Comparison of ENCODE assay signal across 14 cellular contexts in the genomic region with DNA sequence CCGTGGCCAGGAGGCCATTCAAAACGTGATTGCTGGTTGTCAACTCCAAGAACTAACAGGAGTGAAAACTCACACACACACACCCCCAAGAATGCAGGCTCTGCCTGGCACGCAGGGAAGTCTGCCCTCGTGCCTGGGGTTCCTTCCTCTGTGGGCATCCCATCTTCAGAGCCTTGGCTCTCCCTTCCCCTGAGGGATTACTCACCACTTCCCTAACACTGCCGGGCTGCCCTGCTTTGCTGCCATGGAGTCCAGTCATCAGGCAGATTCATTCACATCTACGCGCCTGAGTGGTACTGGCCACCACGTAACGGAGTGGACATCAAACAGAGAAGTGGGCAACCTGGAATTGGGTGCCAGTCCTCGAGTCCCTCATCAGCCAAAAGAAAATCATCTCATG.
DNase-seq lines count a peak whose midpoint lies in the region; ATAC-seq and TF ChIP-seq lines count a peak whose summit lies in the region.
"Had no signal": no experiment of that assay in that cellular context is flagged by ENCODE, and none has a peak within 500 bp of the region (broad histone marks: within the 10 kb centered on the region; RNA-seq: fewer than 3 reads in every experiment).

No MANE protein-coding gene starts in this region.

- no TSS peak for BruUV-seq in A673 (replicated peaks; lab: Mats Ljungman, UMichigan)

- no peak for TF ChIP-seq POLR2A in upper lobe of left lung (IDR thresholded peaks at IDR 0.05)

- H3K9me3 ChIP-seq in A673 (ENCODE audit: low read depth, low read length, poor library complexity, severe bottlenecking) = no peaks in the 10 kb centered on the region
- H3K9me3 ChIP-seq in upper lobe of left lung = no peaks in the 10 kb centered on the region
- H3K9me3 ChIP-seq in right cardiac atrium (ENCODE audit: control insufficient read depth, low read length) = no peaks in the 10 kb centered on the region
- H3K9me3 ChIP-seq: gastroesophageal sphincter, neutrophil, sigmoid colon had no signal

- H3K4me3 ChIP-seq in A673 (ENCODE audit: low read depth, low read length, poor library complexity, severe bottlenecking) = no peak overlapping the region
- H3K4me3 ChIP-seq in epithelial cell of esophagus (ENCODE audit: low read length) = no peak overlapping the region
- no peak overlapping the region for H3K4me3 ChIP-seq in upper lobe of left lung
- H3K4me3 ChIP-seq in right cardiac atrium (ENCODE audit: low read length) = no peak overlapping the region

- intact Hi-C loops in A673 (cut with micrococcal nuclease; ENCODE audit: unreplicated experiment) = loop anchor here (1.0 to 5.0 kb wide), 2 partner anchors 151 to 578 kb away; no protein-coding TSS in a partner anchor
- intact Hi-C loops in left colon (cut with DNase I, micrococcal nuclease) = no loop called here
- intact Hi-C loops in right cardiac atrium (cut with DNase I) = no loop called here

- POLR2A ChIA-PET in A673 (lab: Charles Lee; ENCODE audit: low non-redundant PET) = no interaction called here

- peaks cover 45% of the 10 kb centered on the region for H3K4me1 ChIP-seq in A673 (ENCODE audit: insufficient read depth, low read length, poor library complexity, severe bottlenecking)
- peaks cover 0 to 9% (median 6%) of the 10 kb centered on the region in 4 donors for H3K4me1 ChIP-seq in upper lobe of left lung
- no peaks in the 10 kb centered on the region for H3K4me1 ChIP-seq in right cardiac atrium (ENCODE audit: control insufficient read depth, insufficient read depth, low read length)

- no peak for TF ChIP-seq EP300 in upper lobe of left lung (IDR thresholded peaks at IDR 0.05)

- H3K27ac ChIP-seq in A673 (ENCODE audit: low read depth, low read length, poor library complexity, severe bottlenecking) (peak overlapping the region; percentile 71), upper lobe of left lung (no peak overlapping the region), right cardiac atrium (ENCODE audit: low read length) (no peak overlapping the region)
- H3K27ac ChIP-seq: gastroesophageal sphincter, HL-60, KMS-11, neutrophil, sigmoid colon had no signal

- 73 to 80% methylated on average over 10 of the region's 10 CpGs for WGBS in upper lobe of left lung, 2 donors
- 76% methylated on average over 10 of the region's 10 CpGs for WGBS in right cardiac atrium

- peak; percentile 23 for DNase-seq in A673 (ENCODE audit: low spot score)
- peak; percentile 33 for DNase-seq in ELR (ENCODE audit: low read depth)
- DNase-seq in epithelial cell of esophagus (ENCODE audit: low read depth) = peak; percentile 52
- no peak for DNase-seq in cerebellar cortex (ENCODE audit: low spot score)
- DNase-seq in left colon = no peak
- DNase-seq in upper lobe of left lung = no peak
- no peak for DNase-seq in right cardiac atrium
- DNase-seq: DMS 273 treated with DMSO at 0.1 percent for 48 hours, sigmoid colon had no signal

- ATAC-seq in SK-N-SH treated with all-trans-retinoic acid at 6 μM for 48 hours = peak; percentile 32
- no peak for ATAC-seq in left colon
- ATAC-seq in upper lobe of left lung (ENCODE audit: low FRiP score in 2 of 2) = no peak
- no peak for ATAC-seq in right cardiac atrium

- TF ChIP-seq CTCF in A673 (conservative IDR thresholded peaks at IDR 0.05; ENCODE audit: low read depth, low read length) (no peak), epithelial cell of esophagus (IDR thresholded peaks at IDR 0.05; ENCODE audit: insufficient read depth, low read depth, low read length, missing control alignments) (no peak), upper lobe of left lung (IDR thresholded peaks at IDR 0.05) (no peak)

- CTCF ChIA-PET in A673 (lab: Charles Lee) = interaction anchor here (0.9 to 2.2 kb wide), 5 partner anchors 151 to 576 kb away, joined by 4 to 18 read pairs (median 4); a partner anchor contains a TSS

- H3K27me3 ChIP-seq in A673 (replicated peaks; ENCODE audit: insufficient read depth, low read depth, low read length, poor library complexity) (no peaks in the 10 kb centered on the region), upper lobe of left lung (no peaks in the 10 kb centered on the region), right cardiac atrium (ENCODE audit: control insufficient read depth, insufficient read depth) (no peaks in the 10 kb centered on the region)

- H3K36me3 ChIP-seq in A673 (ENCODE audit: insufficient read depth, low read length, poor library complexity, severe bottlenecking) (no peaks in the 10 kb centered on the region), upper lobe of left lung (no peaks in the 10 kb centered on the region)
- H3K36me3 ChIP-seq: gastroesophageal sphincter, neutrophil, sigmoid colon had no signal

TF ChIP-seq in SK-N-SH treated with all-trans-retinoic acid at 6 μM for 48 hours, 23 proteins besides CTCF, POLR2A, EP300 and RAD21:
- TF ChIP-seq ZC3H10 (CRISPR knock-in tag; IDR thresholded peaks at IDR 0.05) = no peak
- no peak for TF ChIP-seq BACH2 (CRISPR knock-in tag; IDR thresholded peaks at IDR 0.05; ENCODE audit: borderline replicate concordance)

Comparison
In these comparisons a context has a peak if more than half of its experiments do, and no peak if none do; other contexts are left out.
1. DNase-seq: peak in A673 (single experiment), ELR (single experiment) and epithelial cell of esophagus (single experiment); none in cerebellar cortex (single experiment), left colon (0 of 2), upper lobe of left lung (0 of 2) and right cardiac atrium (0 of 3).